ENCODE assay signal across 13 cellular contexts in the genomic region with DNA sequence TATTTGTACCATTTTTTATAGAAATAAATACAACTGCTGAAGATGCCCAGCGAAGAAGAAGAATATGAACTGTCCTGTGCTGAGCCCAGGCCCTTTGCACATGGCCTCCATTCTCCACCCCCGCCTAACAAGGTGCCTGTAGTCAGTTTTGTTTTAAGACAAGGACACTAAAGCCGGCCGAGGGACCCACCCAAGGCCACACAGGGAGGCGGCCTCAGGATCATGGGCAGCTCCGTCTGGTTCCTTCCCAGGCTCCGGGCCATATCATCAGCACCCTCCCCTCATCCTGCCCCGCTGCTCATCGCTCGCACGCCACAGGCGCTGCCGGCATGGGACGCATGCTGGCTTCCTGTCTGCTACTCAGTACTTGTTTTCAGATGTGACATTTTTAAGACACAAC. TPM values are rescaled to one million over a fixed set of nuclear protein-coding genes. Genes with fewer than 3 reads are reported as not detected.
A peak's percentile ranks its signal among the peaks of the same experiment; 100 is the strongest.
DNase-seq lines count a peak whose midpoint lies in the region; ATAC-seq and TF ChIP-seq lines count a peak whose summit lies in the region.
"Had no signal": no experiment of that assay in that cellular context is flagged by ENCODE, and none has a peak within 500 bp of the region (broad histone marks: within the 10 kb centered on the region; RNA-seq: fewer than 3 reads in every experiment).

No MANE protein-coding gene starts in this region.

- intact Hi-C loops in sigmoid colon (cut with DNase I), result loop anchor here (5.0 kb wide), 3 partner anchors 47 to 707 kb away; no protein-coding TSS in a partner anchor

- TF ChIP-seq EP300 in sigmoid colon (IDR thresholded peaks at IDR 0.05), result no peak

- TF ChIP-seq CTCF in Peyer's patch (IDR thresholded peaks at IDR 0.05), result no peak
- TF ChIP-seq CTCF in sigmoid colon (IDR thresholded peaks at IDR 0.05), result no peak

- no peak for TF ChIP-seq POLR2A in Peyer's patch (IDR thresholded peaks at IDR 0.05)
- TF ChIP-seq POLR2A in sigmoid colon (IDR thresholded peaks at IDR 0.05), result no peak

- peak; percentile 52 for DNase-seq in NCI-H82 (lab: John Stamatoyannopoulos, UW)
- DNase-seq in NCI-H82 treated with DMSO at 0.1 percent for 48 hours (lab: John Stamatoyannopoulos, UW; ENCODE audit: unreplicated experiment), result no peak
- peak in 2 of 3 donors; percentile 40 to 45 for DNase-seq in Peyer's patch
- DNase-seq in left lobe of liver (ENCODE audit: low spot score), result no peak
- DNase-seq in sigmoid colon, result peak; percentile 58
- no peak for DNase-seq in dedifferentiated amniotic fluid mesenchymal stem cell (ENCODE audit: extremely low spot score)
- no peak for DNase-seq in SKM-1 treated with dmso at 0.1 percent for 144 hours (lab: John Stamatoyannopoulos, UW; ENCODE audit: unreplicated experiment)
- no peak for DNase-seq in stimulated activated CD4-positive, alpha-beta T cell treated with anti-CD3 and anti-CD28 coated beads, Interleukin-1b, Interleukin-23, amount 100 ng/mL, for 48 hours
- DNase-seq: NCI-H1436 treated with DMSO at 0.1 percent for 48 hours; NK-92 treated with Interleukin-12 subunit alpha and Interleukin-12 subunit beta, amount 100 ng/mL, for 24 hours had no signal

- H3K27ac ChIP-seq in Peyer's patch (no peak overlapping the region), sigmoid colon (peak overlapping the region in 2 of 4 donors; percentile 5 to 17)
- H3K27ac ChIP-seq: HL-60, thoracic aorta, VCaP had no signal

- H3K27me3 ChIP-seq in Peyer's patch (no peaks in the 10 kb centered on the region), sigmoid colon (no peaks in the 10 kb centered on the region)

- H3K4me1 ChIP-seq in Peyer's patch (no peaks in the 10 kb centered on the region), sigmoid colon (peaks cover 0 to 48% (median 39%) of the 10 kb centered on the region in 4 donors)

- H3K36me3 ChIP-seq in Peyer's patch, result peaks cover 0 to 63% (median 0%) of the 10 kb centered on the region in 3 donors
- H3K36me3 ChIP-seq in sigmoid colon, result peaks cover 0 to 6% (median 0%) of the 10 kb centered on the region in 4 donors
- H3K36me3 ChIP-seq: thoracic aorta had no signal

- WGBS in sigmoid colon, 2 donors, result 80 to 91% methylated on average over 14 of the region's 14 CpGs

- no peak overlapping the region for H3K4me3 ChIP-seq in Peyer's patch
- H3K4me3 ChIP-seq in sigmoid colon, result no peak overlapping the region
- H3K4me3 ChIP-seq: thoracic aorta had no signal

- no peaks in the 10 kb centered on the region for H3K9me3 ChIP-seq in Peyer's patch
- H3K9me3 ChIP-seq in sigmoid colon, result no peaks in the 10 kb centered on the region
- H3K9me3 ChIP-seq: thoracic aorta had no signal

- peak; percentile 3 for ATAC-seq in left lobe of liver

RNA-seq across cellular contexts. Expression of gene PSMG4, which starts 21.3 kb away (rescaled TPM):
- total RNA-seq in Peyer's patch (10 to 100 TPM in 3 of 4 donors, 1 to 10 TPM in 1; 6.6 to 16.8 (median 15.9) TPM), left lobe of liver (11.9 TPM), sigmoid colon (10 to 100 TPM; 26.4 to 39.0 (median 30.6) TPM)
- polyA plus RNA-seq in sigmoid colon, result 10 to 100 TPM; 14.6 to 30.1 (median 30.0) TPM

RNA-seq across cellular contexts. Expression of gene TUBB2B, which starts 52.6 kb away (rescaled TPM):
- total RNA-seq in Peyer's patch, result 1 to 10 TPM; 2.4 to 7.4 (median 4.5) TPM
- 2.1 TPM for total RNA-seq in left lobe of liver
- total RNA-seq in sigmoid colon, result 10 to 100 TPM; 12.7 to 24.9 (median 23.0) TPM
- 10 to 100 TPM in 1 of 3 donors, 1 to 10 TPM in 2; 2.3 to 11.2 (median 2.4) TPM for polyA plus RNA-seq in sigmoid colon

Comparison
In these comparisons a context has a peak if more than half of its experiments do, and no peak if none do; other contexts are left out.
1. DNase-seq: peak in NCI-H82 (single experiment), Peyer's patch (2 of 3) and sigmoid colon (single experiment); none in NCI-H82 treated with DMSO at 0.1 percent for 48 hours (single experiment), left lobe of liver (single experiment), dedifferentiated amniotic fluid mesenchymal stem cell (single experiment), SKM-1 treated with dmso at 0.1 percent for 144 hours (single experiment) and stimulated activated CD4-positive, alpha-beta T cell treated with anti-CD3 and anti-CD28 coated beads, Interleukin-1b, Interleukin-23, amount 100 ng/mL, for 48 hours (single experiment).